ENCODE assay signal across 1 cellular context in genomic region chr7:47611045-47611511, GRCh38.
A peak's percentile ranks its signal among the peaks of the same experiment; 100 is the strongest.
TF ChIP-seq lines count a peak whose summit lies in the region.

No MANE protein-coding gene starts in this region.

TF ChIP-seq in HepG2, 621 proteins besides CTCF, POLR2A, EP300 and RAD21 (continued from another document and continues in another):
- TF ChIP-seq SNAPC5 (CRISPR knock-in tag; IDR thresholded peaks at IDR 0.05; ENCODE audit: borderline replicate concordance), result no peak
- TF ChIP-seq GTF3A (CRISPR knock-in tag; conservative IDR thresholded peaks at IDR 0.05), result no peak
- TF ChIP-seq SRSF1 (optimal IDR thresholded peaks at IDR 0.05; ENCODE audit: low read depth, low read length), result no peak
- peak; percentile 58 for TF ChIP-seq TARDBP (CRISPR knock-in tag; IDR thresholded peaks at IDR 0.05)
- TF ChIP-seq EHMT2 (IDR thresholded peaks at IDR 0.05; ENCODE audit: borderline replicate concordance, low read depth, low read length), result no peak
- TF ChIP-seq ZNF563 (CRISPR knock-in tag; IDR thresholded peaks at IDR 0.05), result no peak
- TF ChIP-seq, protein P1, sequence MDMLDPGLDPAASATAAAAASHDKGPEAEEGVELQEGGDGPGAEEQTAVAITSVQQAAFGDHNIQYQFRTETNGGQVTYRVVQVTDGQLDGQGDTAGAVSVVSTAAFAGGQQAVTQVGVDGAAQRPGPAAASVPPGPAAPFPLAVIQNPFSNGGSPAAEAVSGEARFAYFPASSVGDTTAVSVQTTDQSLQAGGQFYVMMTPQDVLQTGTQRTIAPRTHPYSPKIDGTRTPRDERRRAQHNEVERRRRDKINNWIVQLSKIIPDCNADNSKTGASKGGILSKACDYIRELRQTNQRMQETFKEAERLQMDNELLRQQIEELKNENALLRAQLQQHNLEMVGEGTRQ (IDR thresholded peaks at IDR 0.05; ENCODE audit: low read depth, low read length), result no peak
- TF ChIP-seq, protein P1 (CRISPR knock-in tag; IDR thresholded peaks at IDR 0.05; ENCODE audit: borderline replicate concordance), result no peak
- TF ChIP-seq NR2C2 (CRISPR knock-in tag; IDR thresholded peaks at IDR 0.05; ENCODE audit: borderline replicate concordance), result no peak
- TF ChIP-seq DNMT1 (CRISPR knock-in tag; IDR thresholded peaks at IDR 0.05), result no peak
- TF ChIP-seq ATF7 (IDR thresholded peaks at IDR 0.05), result no peak
- TF ChIP-seq ATF7 (CRISPR knock-in tag; IDR thresholded peaks at IDR 0.05), result no peak
- TF ChIP-seq CCAR2 (optimal IDR thresholded peaks at IDR 0.05; ENCODE audit: low read depth, low read length), result no peak
- TF ChIP-seq NR0B2 (CRISPR knock-in tag; IDR thresholded peaks at IDR 0.05), result 0 out of 2 replicates have a peak, but pooled peaks have one; percentile 11
- TF ChIP-seq, protein P2, sequence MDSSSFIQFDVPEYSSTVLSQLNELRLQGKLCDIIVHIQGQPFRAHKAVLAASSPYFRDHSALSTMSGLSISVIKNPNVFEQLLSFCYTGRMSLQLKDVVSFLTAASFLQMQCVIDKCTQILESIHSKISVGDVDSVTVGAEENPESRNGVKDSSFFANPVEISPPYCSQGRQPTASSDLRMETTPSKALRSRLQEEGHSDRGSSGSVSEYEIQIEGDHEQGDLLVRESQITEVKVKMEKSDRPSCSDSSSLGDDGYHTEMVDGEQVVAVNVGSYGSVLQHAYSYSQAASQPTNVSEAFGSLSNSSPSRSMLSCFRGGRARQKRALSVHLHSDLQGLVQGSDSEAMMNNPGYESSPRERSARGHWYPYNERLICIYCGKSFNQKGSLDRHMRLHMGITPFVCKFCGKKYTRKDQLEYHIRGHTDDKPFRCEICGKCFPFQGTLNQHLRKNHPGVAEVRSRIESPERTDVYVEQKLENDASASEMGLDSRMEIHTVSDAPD (CRISPR knock-in tag; IDR thresholded peaks at IDR 0.05), result peak; percentile 91
- TF ChIP-seq ZNF317 (CRISPR knock-in tag; IDR thresholded peaks at IDR 0.05), result no peak
- TF ChIP-seq NR3C1 (CRISPR knock-in tag; IDR thresholded peaks at IDR 0.05), result no peak
- TF ChIP-seq RBAK (CRISPR knock-in tag; IDR thresholded peaks at IDR 0.05), result no peak
- TF ChIP-seq MATR3 (CRISPR knock-in tag; IDR thresholded peaks at IDR 0.05), result no peak
- TF ChIP-seq RBFOX2 (IDR thresholded peaks at IDR 0.05; ENCODE audit: low read depth, low read length), result no peak
- TF ChIP-seq HOXA5 (CRISPR knock-in tag; IDR thresholded peaks at IDR 0.05), result no peak
- no peak for TF ChIP-seq NFKB2 (CRISPR knock-in tag; IDR thresholded peaks at IDR 0.05; ENCODE audit: borderline replicate concordance)
- TF ChIP-seq, protein P3, sequence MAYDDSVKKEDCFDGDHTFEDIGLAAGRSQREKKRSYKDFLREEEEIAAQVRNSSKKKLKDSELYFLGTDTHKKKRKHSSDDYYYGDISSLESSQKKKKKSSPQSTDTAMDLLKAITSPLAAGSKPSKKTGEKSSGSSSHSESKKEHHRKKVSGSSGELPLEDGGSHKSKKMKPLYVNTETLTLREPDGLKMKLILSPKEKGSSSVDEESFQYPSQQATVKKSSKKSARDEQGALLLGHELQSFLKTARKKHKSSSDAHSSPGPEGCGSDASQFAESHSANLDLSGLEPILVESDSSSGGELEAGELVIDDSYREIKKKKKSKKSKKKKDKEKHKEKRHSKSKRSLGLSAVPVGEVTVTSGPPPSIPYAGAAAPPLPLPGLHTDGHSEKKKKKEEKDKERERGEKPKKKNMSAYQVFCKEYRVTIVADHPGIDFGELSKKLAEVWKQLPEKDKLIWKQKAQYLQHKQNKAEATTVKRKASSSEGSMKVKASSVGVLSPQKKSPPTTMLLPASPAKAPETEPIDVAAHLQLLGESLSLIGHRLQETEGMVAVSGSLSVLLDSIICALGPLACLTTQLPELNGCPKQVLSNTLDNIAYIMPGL (CRISPR knock-in tag; IDR thresholded peaks at IDR 0.05; ENCODE audit: borderline replicate concordance in 1 of 2, low read depth in 1 of 2), result no peak
- no peak for TF ChIP-seq YY1 (IDR thresholded peaks at IDR 0.05; ENCODE audit: insufficient read depth, insufficient replicate concordance, low read depth, low read length)
- TF ChIP-seq ONECUT2 (CRISPR knock-in tag; IDR thresholded peaks at IDR 0.05), result no peak
- TF ChIP-seq ZNF136 (CRISPR knock-in tag; IDR thresholded peaks at IDR 0.05; ENCODE audit: low read depth), result no peak
- no peak for TF ChIP-seq ZNF441 (CRISPR knock-in tag; IDR thresholded peaks at IDR 0.05; ENCODE audit: borderline replicate concordance)
- TF ChIP-seq MIER3 (CRISPR knock-in tag; IDR thresholded peaks at IDR 0.05; ENCODE audit: borderline replicate concordance), result no peak
- no peak for TF ChIP-seq HMGA1 (CRISPR knock-in tag; conservative IDR thresholded peaks at IDR 0.05)
- TF ChIP-seq, protein P4, sequence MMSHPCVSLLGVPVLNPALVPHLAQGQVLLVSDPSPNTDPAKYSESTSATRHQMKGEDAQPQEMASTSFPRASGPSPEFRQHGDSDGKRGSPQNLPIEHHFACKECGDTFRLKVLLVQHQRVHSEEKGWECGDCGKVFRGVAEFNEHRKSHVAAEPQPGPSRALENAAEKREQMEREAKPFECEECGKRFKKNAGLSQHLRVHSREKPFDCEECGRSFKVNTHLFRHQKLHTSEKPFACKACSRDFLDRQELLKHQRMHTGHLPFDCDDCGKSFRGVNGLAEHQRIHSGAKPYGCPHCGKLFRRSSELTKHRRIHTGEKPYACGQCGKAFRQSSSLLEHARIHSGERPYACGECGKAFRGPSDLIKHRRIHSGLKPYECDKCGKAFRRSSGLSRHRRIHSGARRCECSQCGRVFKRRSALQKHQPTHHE (CRISPR knock-in tag; IDR thresholded peaks at IDR 0.05; ENCODE audit: borderline replicate concordance), result 0 out of 2 replicates have a peak, but pooled peaks have one; percentile 52
- TF ChIP-seq ZNF513 (CRISPR knock-in tag; conservative IDR thresholded peaks at IDR 0.05), result no peak
- no peak for TF ChIP-seq NFKBIZ (CRISPR knock-in tag; IDR thresholded peaks at IDR 0.05)
- no peak for TF ChIP-seq ZNF530 (CRISPR knock-in tag; IDR thresholded peaks at IDR 0.05; ENCODE audit: low read depth)
- TF ChIP-seq POGK (CRISPR knock-in tag; conservative IDR thresholded peaks at IDR 0.05), result no peak
- peak; percentile 48 for TF ChIP-seq RARA (CRISPR knock-in tag; IDR thresholded peaks at IDR 0.05)
- no peak for TF ChIP-seq HNF4G (IDR thresholded peaks at IDR 0.05; ENCODE audit: borderline replicate concordance, low read depth, low read length)
- TF ChIP-seq HNF4G (CRISPR knock-in tag; IDR thresholded peaks at IDR 0.05; ENCODE audit: borderline replicate concordance, low read depth), result no peak
- TF ChIP-seq HCFC1 (IDR thresholded peaks at IDR 0.05; ENCODE audit: low read depth, low read length), result no peak
- no peak for TF ChIP-seq ZMAT3 (CRISPR knock-in tag; conservative IDR thresholded peaks at IDR 0.05)
- no peak for TF ChIP-seq DZIP1 (CRISPR knock-in tag; IDR thresholded peaks at IDR 0.05)
- TF ChIP-seq BRF2 (CRISPR knock-in tag; IDR thresholded peaks at IDR 0.05), result no peak
- no peak for TF ChIP-seq CSRNP1 (CRISPR knock-in tag; IDR thresholded peaks at IDR 0.05)
- TF ChIP-seq CBX5 (CRISPR knock-in tag; IDR thresholded peaks at IDR 0.05; ENCODE audit: borderline replicate concordance), result no peak
- 0 out of 2 replicates have a peak, but pooled peaks have one; percentile 43 for TF ChIP-seq RFXAP (CRISPR knock-in tag; IDR thresholded peaks at IDR 0.05; ENCODE audit: borderline replicate concordance)
- no peak for TF ChIP-seq TCF7 (IDR thresholded peaks at IDR 0.05; ENCODE audit: low read depth)
- no peak for TF ChIP-seq ZNF768 (CRISPR knock-in tag; IDR thresholded peaks at IDR 0.05)
- TF ChIP-seq, protein P5, sequence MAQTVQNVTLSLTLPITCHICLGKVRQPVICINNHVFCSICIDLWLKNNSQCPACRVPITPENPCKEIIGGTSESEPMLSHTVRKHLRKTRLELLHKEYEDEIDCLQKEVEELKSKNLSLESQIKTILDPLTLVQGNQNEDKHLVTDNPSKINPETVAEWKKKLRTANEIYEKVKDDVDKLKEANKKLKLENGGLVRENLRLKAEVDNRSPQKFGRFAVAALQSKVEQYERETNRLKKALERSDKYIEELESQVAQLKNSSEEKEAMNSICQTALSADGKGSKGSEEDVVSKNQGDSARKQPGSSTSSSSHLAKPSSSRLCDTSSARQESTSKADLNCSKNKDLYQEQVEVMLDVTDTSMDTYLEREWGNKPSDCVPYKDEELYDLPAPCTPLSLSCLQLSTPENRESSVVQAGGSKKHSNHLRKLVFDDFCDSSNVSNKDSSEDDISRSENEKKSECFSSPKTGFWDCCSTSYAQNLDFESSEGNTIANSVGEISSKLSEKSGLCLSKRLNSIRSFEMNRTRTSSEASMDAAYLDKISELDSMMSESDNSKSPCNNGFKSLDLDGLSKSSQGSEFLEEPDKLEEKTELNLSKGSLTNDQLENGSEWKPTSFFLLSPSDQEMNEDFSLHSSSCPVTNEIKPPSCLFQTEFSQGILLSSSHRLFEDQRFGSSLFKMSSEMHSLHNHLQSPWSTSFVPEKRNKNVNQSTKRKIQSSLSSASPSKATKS (CRISPR knock-in tag; IDR thresholded peaks at IDR 0.05), result no peak
- no peak for TF ChIP-seq KDM3A (CRISPR knock-in tag; IDR thresholded peaks at IDR 0.05; ENCODE audit: low read depth)
